Comparison of ENCODE assay signal across 6 cellular contexts in the genomic region with DNA sequence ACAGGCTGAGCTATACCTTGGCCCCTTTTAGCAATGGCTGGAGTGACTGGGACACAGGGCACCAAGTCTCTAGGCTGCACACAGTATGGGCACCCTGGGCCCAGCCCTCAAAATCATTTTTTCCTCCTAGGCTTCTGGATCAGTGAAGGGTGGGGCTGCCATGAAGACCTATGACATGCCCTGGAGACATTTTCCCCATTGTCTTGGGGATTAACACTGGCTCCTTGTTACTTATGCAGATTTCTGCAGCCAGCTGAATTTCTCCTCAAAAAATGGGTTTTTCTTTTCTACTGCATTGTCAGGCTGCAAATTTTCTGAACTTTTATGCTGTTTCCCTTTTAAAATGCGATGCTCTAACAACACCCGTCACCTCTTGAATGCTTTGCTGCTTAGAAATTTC.
A peak's percentile ranks its signal among the peaks of the same experiment; 100 is the strongest.
DNase-seq lines count a peak whose midpoint lies in the region; ATAC-seq and TF ChIP-seq lines count a peak whose summit lies in the region.
"Not testable (repeated sequence)": the region's sequence is repeated elsewhere in the genome, so short reads cannot be mapped to it uniquely, and the experiment has no call there.

No MANE protein-coding gene starts in this region.

- H3K27ac Mint-ChIP-seq in stimulated activated memory B cell treated with anti-CD40 and anti-IgM and Interleukin-4, amounts not matched to agents 10 μg/mL and 1 μg/mL and 100 μg/mL, for 72 hours = not testable (repeated sequence)

- in situ Hi-C loops in HAP-1 (cut with MboI; ENCODE audit: low sequenced_read_pairs) = not testable (repeated sequence)

- not testable (repeated sequence) for H3K4me3 ChIP-seq in HAP-1

- H3K4me3 Mint-ChIP-seq in stimulated activated memory B cell treated with anti-CD40 and anti-IgM and Interleukin-4, amounts not matched to agents 10 μg/mL and 1 μg/mL and 100 μg/mL, for 72 hours = not testable (repeated sequence)

- ATAC-seq in stimulated activated memory B cell treated with anti-CD40 and anti-IgM and Interleukin-4, amounts not matched to agents 10 μg/mL and 1 μg/mL and 100 μg/mL, for 72 hours = peak; percentile 20

- H3K4me1 ChIP-seq in HAP-1 = peaks cover 28% of the 10 kb centered on the region

- H3K36me3 Mint-ChIP-seq in stimulated activated memory B cell treated with anti-CD40 and anti-IgM and Interleukin-4, amounts not matched to agents 10 μg/mL and 1 μg/mL and 100 μg/mL, for 72 hours = not testable (repeated sequence)

- not testable (repeated sequence) for H3K9me3 ChIP-seq in HAP-1

- H3K36me3 ChIP-seq in HAP-1 (replicated peaks) = not testable (repeated sequence)

- not testable (repeated sequence) for H3K4me1 Mint-ChIP-seq in stimulated activated memory B cell treated with anti-CD40 and anti-IgM and Interleukin-4, amounts not matched to agents 10 μg/mL and 1 μg/mL and 100 μg/mL, for 72 hours

- peak; percentile 54 to 78 for DNase-seq in HAP-1 (ENCODE audit: low spot score in 2 of 2)

- H3K9me3 Mint-ChIP-seq in stimulated activated memory B cell treated with anti-CD40 and anti-IgM and Interleukin-4, amounts not matched to agents 10 μg/mL and 1 μg/mL and 100 μg/mL, for 72 hours = not testable (repeated sequence)

- H3K27me3 ChIP-seq in HAP-1 (ENCODE audit: low read depth); layer of hippocampus (ENCODE audit: control insufficient read depth, insufficient read depth, low read length): not testable (repeated sequence)

- TF ChIP-seq CTCF in VCaP (conservative IDR thresholded peaks at IDR 0.05) = not testable (repeated sequence)

- H3K27ac ChIP-seq in VCaP = peak overlapping the region; percentile 73
- peak overlapping the region; percentile 63 for H3K27ac ChIP-seq in cingulate gyrus (ENCODE audit: low read depth, low read length)
- peak overlapping the region; percentile 42 for H3K27ac ChIP-seq in layer of hippocampus (ENCODE audit: low read depth, low read length)
- peak overlapping the region; percentile 28 for H3K27ac ChIP-seq in temporal lobe (ENCODE audit: low read depth, low read length)

- H3K27me3 Mint-ChIP-seq in stimulated activated memory B cell treated with anti-CD40 and anti-IgM and Interleukin-4, amounts not matched to agents 10 μg/mL and 1 μg/mL and 100 μg/mL, for 72 hours = not testable (repeated sequence)
